In genomic region chr3:36763850-36764703, GRCh38 we compare ENCODE assay signal across 9 cellular contexts. TPM values are rescaled to one million over a fixed set of nuclear protein-coding genes. Genes with fewer than 3 reads are reported as not detected.
DNase-seq lines count a peak whose midpoint lies in the region; ATAC-seq and TF ChIP-seq lines count a peak whose summit lies in the region.
"Had no signal": no experiment of that assay in that cellular context is flagged by ENCODE, and none has a peak within 500 bp of the region (broad histone marks: within the 10 kb centered on the region; RNA-seq: fewer than 3 reads in every experiment).

Gene DCLK3 (minus strand): TSS chr3:36764553. CDS start chr3:36764263, 290 bp downstream.

- peak within 1 kb of the TSS; percentile 14 to 31 for H3K4me3 ChIP-seq in muscle layer of colon (ENCODE audit: low read depth in 1 of 2, low read length in 2 of 2)

- H3K27ac Mint-ChIP-seq in chondrocyte (ENCODE audit: unreplicated experiment), result no peak within 1 kb of the TSS

- peak; percentile 35 for DNase-seq in stimulated activated CD4-positive, alpha-beta T cell treated with anti-CD3 and anti-CD28 coated beads, Interleukin-15, amount 100 ng/mL, for 24 hours
- DNase-seq in stimulated activated CD4-positive, alpha-beta T cell treated with anti-CD3 and anti-CD28 coated beads, Interleukin-4, amount 100 ng/mL, for 24 hours, result no peak
- DNase-seq in chondrocyte (ENCODE audit: low spot score), result no peak
- no peak for DNase-seq in cortex of kidney (lab: John Stamatoyannopoulos, UW)
- no peak for DNase-seq in AML-193 (lab: John Stamatoyannopoulos, UW)
- DNase-seq in midbrain (lab: John Stamatoyannopoulos, UW), result no peak

- no peak within 1 kb of the TSS for H3K27ac ChIP-seq in muscle layer of colon (ENCODE audit: low read depth, low read length)

- peaks cover 4% of the 10 kb centered on the region for H3K4me1 Mint-ChIP-seq in chondrocyte (ENCODE audit: low read depth)

- H3K36me3 ChIP-seq in muscle layer of colon (ENCODE audit: insufficient read depth, low read length), result no peaks in the 10 kb centered on the region

- peaks cover 79% of the 10 kb centered on the region for H3K27me3 Mint-ChIP-seq in chondrocyte (ENCODE audit: low read depth)

- no peaks in the 10 kb centered on the region for H3K4me1 ChIP-seq in muscle layer of colon (ENCODE audit: insufficient read depth, low read length)

- peak within 1 kb of the TSS; percentile 55 for H3K4me3 Mint-ChIP-seq in chondrocyte (ENCODE audit: unreplicated experiment)

- no peaks in the 10 kb centered on the region for H3K9me3 ChIP-seq in muscle layer of colon (ENCODE audit: low read length)

- no peak for ATAC-seq in GM19023 (IDR thresholded peaks at IDR 0.05; ENCODE audit: unreplicated experiment)

- H3K9ac ChIP-seq in muscle layer of colon (ENCODE audit: low read length), result no peak within 1 kb of the TSS

- peaks cover 16 to 24% of the 10 kb centered on the region in 2 donors for H3K27me3 ChIP-seq in muscle layer of colon (ENCODE audit: control insufficient read depth in 1 of 2, insufficient read depth in 2 of 2, low read length in 2 of 2)

- H3K9me3 Mint-ChIP-seq in chondrocyte (ENCODE audit: low read depth), result no peaks in the 10 kb centered on the region

- peak; percentile 12 for TF ChIP-seq CTCF in chondrocyte (IDR thresholded peaks at IDR 0.05)

- peaks cover 2% of the 10 kb centered on the region for H3K36me3 Mint-ChIP-seq in chondrocyte (ENCODE audit: low read depth)

RNA-seq across cellular contexts. Expression of gene DCLK3, which starts in this region (rescaled TPM):
- total RNA-seq in chondrocyte, result not detected in 3 replicates
- total RNA-seq: LHCN-M2 had no signal
